Comparison of ENCODE assay signal across 1 cellular context in the genomic region with DNA sequence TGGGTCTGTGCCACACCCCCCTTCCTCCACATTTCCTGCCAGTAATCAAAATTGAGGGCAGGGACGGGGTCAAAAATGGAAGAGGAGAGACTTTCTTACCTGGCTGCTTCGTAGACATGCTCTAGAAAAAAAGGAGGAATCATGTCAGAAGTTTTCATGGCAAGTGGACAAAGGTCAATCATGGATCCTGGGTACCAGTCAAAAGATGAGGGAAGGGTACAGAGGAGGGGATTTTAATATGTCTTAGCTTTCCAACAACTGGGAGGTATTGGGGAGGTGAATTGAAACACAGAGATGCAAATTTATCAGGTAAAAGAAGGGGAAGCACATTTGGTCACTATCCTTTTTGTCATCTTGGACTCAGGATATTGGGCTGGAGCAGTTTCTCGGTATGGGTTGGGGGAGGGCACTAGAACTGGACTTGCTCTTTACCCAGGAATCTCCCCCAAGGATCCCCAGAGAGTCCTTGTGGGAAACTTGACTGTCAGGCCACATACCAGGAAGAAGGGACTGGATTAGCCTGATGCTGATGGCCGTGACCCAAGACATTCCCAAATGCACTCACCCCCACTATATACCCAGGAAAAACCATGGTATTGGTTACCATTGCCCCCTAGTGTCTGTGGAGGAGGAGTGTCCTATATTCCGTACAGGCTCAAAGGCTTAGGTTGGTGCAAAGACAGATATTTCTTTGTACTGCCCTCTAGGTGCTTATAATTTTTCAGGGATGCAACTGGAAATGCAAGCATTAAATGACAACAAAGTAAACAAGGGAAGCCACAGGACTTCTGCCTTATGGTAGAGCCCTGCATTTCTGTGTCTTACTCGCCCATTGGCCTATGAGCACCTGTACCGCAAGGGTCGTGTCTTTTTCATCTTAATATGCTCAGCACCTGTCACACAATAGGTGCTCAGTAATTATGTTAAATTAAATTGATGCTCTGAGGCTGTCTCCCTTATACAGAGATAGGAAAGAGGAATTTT.
TF ChIP-seq lines count a peak whose summit lies in the region.

No MANE protein-coding gene starts in this region.

TF ChIP-seq in K562, 482 proteins besides CTCF, POLR2A, EP300 and RAD21 (continued from another document and continues in another):
- TF ChIP-seq, protein P1, sequence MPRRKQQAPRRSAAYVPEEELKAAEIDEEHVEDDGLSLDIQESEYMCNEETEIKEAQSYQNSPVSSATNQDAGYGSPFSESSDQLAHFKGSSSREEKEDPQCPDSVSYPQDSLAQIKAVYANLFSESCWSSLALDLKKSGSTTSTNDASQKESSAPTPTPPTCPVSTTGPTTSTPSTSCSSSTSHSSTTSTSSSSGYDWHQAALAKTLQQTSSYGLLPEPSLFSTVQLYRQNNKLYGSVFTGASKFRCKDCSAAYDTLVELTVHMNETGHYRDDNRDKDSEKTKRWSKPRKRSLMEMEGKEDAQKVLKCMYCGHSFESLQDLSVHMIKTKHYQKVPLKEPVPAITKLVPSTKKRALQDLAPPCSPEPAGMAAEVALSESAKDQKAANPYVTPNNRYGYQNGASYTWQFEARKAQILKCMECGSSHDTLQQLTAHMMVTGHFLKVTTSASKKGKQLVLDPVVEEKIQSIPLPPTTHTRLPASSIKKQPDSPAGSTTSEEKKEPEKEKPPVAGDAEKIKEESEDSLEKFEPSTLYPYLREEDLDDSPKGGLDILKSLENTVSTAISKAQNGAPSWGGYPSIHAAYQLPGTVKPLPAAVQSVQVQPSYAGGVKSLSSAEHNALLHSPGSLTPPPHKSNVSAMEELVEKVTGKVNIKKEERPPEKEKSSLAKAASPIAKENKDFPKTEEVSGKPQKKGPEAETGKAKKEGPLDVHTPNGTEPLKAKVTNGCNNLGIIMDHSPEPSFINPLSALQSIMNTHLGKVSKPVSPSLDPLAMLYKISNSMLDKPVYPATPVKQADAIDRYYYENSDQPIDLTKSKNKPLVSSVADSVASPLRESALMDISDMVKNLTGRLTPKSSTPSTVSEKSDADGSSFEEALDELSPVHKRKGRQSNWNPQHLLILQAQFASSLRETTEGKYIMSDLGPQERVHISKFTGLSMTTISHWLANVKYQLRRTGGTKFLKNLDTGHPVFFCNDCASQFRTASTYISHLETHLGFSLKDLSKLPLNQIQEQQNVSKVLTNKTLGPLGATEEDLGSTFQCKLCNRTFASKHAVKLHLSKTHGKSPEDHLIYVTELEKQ (CRISPR knock-in tag; IDR thresholded peaks at IDR 0.05), result no peak
- TF ChIP-seq ZNF561 (CRISPR knock-in tag; conservative IDR thresholded peaks at IDR 0.05) (0 out of 2 replicates have a peak, but pooled peaks have one; percentile 51), SAP30 (IDR thresholded peaks at IDR 0.05; ENCODE audit: borderline replicate concordance, insufficient read depth, low read depth, low read length, poor library complexity, severe bottlenecking) (no peak), HDAC6 (IDR thresholded peaks at IDR 0.05; ENCODE audit: low read depth, low read length) (no peak), CBX1 (IDR thresholded peaks at IDR 0.05; ENCODE audit: low read depth) (no peak), ZNF41 (CRISPR knock-in tag; conservative IDR thresholded peaks at IDR 0.05) (no peak), TRIM24 (IDR thresholded peaks at IDR 0.05) (peak; percentile 6 to 28; a peak in 1 of 4 replicates), SRF (CRISPR knock-in tag; IDR thresholded peaks at IDR 0.05) (peak in 1 of 2 experiments; percentile 35; a peak in 1 of 4 replicates), RBM22 (IDR thresholded peaks at IDR 0.05; ENCODE audit: low read depth, low read length, poor library complexity, severe bottlenecking) (peak; percentile 21), NUFIP1 (IDR thresholded peaks at IDR 0.05; ENCODE audit: partially characterized antibody) (no peak), ETV1 (tag; conservative IDR thresholded peaks at IDR 0.05; ENCODE audit: low read depth) (0 out of 2 replicates have a peak, but pooled peaks have one; percentile 11), POLR3A (IDR thresholded peaks at IDR 0.05; ENCODE audit: borderline replicate concordance, extremely low read depth, insufficient read depth, insufficient read length) (no peak), HIVEP1 (CRISPR knock-in tag; IDR thresholded peaks at IDR 0.05) (no peak), ZSCAN32 (CRISPR knock-in tag; IDR thresholded peaks at IDR 0.05) (peak; percentile 11), RHOXF2B (CRISPR knock-in tag; conservative IDR thresholded peaks at IDR 0.05) (no peak), ZNF121 (CRISPR knock-in tag; conservative IDR thresholded peaks at IDR 0.05) (no peak), POLR2AphosphoS2 (IDR thresholded peaks at IDR 0.05; ENCODE audit: low read length) (peak; percentile 54), ZNF431 (CRISPR knock-in tag; IDR thresholded peaks at IDR 0.05) (no peak), ZNF217 (CRISPR knock-in tag; IDR thresholded peaks at IDR 0.05) (no peak), ZNF766 (CRISPR knock-in tag; conservative IDR thresholded peaks at IDR 0.05) (peak; percentile 41; the same call in 1 of the 2 replicates), HMG20B (CRISPR knock-in tag; IDR thresholded peaks at IDR 0.05) (peak; percentile 67; the same call in 1 of the 2 replicates), MAZ (CRISPR knock-in tag; conservative IDR thresholded peaks at IDR 0.05 in 1 of 2, IDR thresholded peaks at IDR 0.05 in 1 of 2) (peak; percentile 6 to 42; a peak in 2 of 4 replicates), POLR2G (IDR thresholded peaks at IDR 0.05; ENCODE audit: low read depth, low read length) (peak; percentile 65; the same call in 1 of the 2 replicates), NFYB (IDR thresholded peaks at IDR 0.05; ENCODE audit: extremely low read depth, insufficient read length) (no peak), OTX1 (CRISPR knock-in tag; IDR thresholded peaks at IDR 0.05) (peak; percentile 18; the same call in 1 of the 2 replicates), ZNF75A (CRISPR knock-in tag; IDR thresholded peaks at IDR 0.05) (no peak; the same call in 1 of the 2 replicates), PTBP1 (IDR thresholded peaks at IDR 0.05; ENCODE audit: low read depth, low read length) (0 out of 2 replicates have a peak, but pooled peaks have one; percentile 26), HNRNPLL (IDR thresholded peaks at IDR 0.05; ENCODE audit: low read depth, low read length, poor library complexity, severe bottlenecking) (no peak), SMAD3 (CRISPR knock-in tag; conservative IDR thresholded peaks at IDR 0.05) (no peak), GATA2 (CRISPR knock-in tag; IDR thresholded peaks at IDR 0.05) (no peak), ZNF316 (IDR thresholded peaks at IDR 0.05) (peak; percentile 34; the same call in 1 of the 2 replicates), HOXB6 (CRISPR knock-in tag; IDR thresholded peaks at IDR 0.05; ENCODE audit: borderline replicate concordance) (peak; percentile 79; the same call in 1 of the 2 replicates)
- TF ChIP-seq, protein P2, sequence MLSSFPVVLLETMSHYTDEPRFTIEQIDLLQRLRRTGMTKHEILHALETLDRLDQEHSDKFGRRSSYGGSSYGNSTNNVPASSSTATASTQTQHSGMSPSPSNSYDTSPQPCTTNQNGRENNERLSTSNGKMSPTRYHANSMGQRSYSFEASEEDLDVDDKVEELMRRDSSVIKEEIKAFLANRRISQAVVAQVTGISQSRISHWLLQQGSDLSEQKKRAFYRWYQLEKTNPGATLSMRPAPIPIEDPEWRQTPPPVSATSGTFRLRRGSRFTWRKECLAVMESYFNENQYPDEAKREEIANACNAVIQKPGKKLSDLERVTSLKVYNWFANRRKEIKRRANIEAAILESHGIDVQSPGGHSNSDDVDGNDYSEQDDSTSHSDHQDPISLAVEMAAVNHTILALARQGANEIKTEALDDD (IDR thresholded peaks at IDR 0.05), result peak; percentile 36; the same call in 1 of the 2 replicates
- TF ChIP-seq, protein P3, sequence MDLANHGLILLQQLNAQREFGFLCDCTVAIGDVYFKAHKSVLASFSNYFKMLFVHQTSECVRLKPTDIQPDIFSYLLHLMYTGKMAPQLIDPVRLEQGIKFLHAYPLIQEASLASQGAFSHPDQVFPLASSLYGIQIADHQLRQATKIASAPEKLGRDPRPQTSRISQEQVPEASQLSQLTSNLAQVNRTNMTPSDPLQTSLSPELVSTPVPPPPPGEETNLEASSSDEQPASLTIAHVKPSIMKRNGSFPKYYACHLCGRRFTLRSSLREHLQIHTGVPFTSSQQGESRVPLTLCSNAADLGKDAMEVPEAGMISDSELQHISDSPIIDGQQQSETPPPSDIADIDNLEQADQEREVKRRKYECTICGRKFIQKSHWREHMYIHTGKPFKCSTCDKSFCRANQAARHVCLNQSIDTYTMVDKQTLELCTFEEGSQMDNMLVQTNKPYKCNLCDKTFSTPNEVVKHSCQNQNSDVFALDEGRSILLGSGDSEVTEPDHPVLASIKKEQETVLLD (IDR thresholded peaks at IDR 0.05), result no peak
- TF ChIP-seq, protein P4, sequence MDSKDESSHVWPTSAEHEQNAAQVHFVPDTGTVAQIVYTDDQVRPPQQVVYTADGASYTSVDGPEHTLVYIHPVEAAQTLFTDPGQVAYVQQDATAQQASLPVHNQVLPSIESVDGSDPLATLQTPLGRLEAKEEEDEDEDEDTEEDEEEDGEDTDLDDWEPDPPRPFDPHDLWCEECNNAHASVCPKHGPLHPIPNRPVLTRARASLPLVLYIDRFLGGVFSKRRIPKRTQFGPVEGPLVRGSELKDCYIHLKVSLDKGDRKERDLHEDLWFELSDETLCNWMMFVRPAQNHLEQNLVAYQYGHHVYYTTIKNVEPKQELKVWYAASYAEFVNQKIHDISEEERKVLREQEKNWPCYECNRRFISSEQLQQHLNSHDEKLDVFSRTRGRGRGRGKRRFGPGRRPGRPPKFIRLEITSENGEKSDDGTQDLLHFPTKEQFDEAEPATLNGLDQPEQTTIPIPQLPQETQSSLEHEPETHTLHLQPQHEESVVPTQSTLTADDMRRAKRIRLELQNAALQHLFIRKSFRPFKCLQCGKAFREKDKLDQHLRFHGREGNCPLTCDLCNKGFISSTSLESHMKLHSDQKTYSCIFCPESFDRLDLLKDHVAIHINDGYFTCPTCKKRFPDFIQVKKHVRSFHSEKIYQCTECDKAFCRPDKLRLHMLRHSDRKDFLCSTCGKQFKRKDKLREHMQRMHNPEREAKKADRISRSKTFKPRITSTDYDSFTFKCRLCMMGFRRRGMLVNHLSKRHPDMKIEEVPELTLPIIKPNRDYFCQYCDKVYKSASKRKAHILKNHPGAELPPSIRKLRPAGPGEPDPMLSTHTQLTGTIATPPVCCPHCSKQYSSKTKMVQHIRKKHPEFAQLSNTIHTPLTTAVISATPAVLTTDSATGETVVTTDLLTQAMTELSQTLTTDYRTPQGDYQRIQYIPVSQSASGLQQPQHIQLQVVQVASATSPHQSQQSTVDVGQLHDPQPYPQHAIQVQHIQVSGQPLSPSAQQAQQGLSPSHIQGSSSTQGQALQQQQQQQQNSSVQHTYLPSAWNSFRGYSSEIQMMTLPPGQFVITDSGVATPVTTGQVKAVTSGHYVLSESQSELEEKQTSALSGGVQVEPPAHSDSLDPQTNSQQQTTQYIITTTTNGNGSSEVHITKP (IDR thresholded peaks at IDR 0.05; ENCODE audit: partially characterized antibody), result peak; percentile 37
- TF ChIP-seq, protein P5, sequence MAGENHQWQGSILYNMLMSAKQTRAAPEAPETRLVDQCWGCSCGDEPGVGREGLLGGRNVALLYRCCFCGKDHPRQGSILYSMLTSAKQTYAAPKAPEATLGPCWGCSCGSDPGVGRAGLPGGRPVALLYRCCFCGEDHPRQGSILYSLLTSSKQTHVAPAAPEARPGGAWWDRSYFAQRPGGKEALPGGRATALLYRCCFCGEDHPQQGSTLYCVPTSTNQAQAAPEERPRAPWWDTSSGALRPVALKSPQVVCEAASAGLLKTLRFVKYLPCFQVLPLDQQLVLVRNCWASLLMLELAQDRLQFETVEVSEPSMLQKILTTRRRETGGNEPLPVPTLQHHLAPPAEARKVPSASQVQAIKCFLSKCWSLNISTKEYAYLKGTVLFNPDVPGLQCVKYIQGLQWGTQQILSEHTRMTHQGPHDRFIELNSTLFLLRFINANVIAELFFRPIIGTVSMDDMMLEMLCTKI (IDR thresholded peaks at IDR 0.05; ENCODE audit: partially characterized antibody), result no peak
- TF ChIP-seq, protein P6, sequence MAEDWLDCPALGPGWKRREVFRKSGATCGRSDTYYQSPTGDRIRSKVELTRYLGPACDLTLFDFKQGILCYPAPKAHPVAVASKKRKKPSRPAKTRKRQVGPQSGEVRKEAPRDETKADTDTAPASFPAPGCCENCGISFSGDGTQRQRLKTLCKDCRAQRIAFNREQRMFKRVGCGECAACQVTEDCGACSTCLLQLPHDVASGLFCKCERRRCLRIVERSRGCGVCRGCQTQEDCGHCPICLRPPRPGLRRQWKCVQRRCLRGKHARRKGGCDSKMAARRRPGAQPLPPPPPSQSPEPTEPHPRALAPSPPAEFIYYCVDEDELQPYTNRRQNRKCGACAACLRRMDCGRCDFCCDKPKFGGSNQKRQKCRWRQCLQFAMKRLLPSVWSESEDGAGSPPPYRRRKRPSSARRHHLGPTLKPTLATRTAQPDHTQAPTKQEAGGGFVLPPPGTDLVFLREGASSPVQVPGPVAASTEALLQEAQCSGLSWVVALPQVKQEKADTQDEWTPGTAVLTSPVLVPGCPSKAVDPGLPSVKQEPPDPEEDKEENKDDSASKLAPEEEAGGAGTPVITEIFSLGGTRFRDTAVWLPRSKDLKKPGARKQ (CRISPR knock-in tag; IDR thresholded peaks at IDR 0.05), result no peak
- TF ChIP-seq, protein P7, sequence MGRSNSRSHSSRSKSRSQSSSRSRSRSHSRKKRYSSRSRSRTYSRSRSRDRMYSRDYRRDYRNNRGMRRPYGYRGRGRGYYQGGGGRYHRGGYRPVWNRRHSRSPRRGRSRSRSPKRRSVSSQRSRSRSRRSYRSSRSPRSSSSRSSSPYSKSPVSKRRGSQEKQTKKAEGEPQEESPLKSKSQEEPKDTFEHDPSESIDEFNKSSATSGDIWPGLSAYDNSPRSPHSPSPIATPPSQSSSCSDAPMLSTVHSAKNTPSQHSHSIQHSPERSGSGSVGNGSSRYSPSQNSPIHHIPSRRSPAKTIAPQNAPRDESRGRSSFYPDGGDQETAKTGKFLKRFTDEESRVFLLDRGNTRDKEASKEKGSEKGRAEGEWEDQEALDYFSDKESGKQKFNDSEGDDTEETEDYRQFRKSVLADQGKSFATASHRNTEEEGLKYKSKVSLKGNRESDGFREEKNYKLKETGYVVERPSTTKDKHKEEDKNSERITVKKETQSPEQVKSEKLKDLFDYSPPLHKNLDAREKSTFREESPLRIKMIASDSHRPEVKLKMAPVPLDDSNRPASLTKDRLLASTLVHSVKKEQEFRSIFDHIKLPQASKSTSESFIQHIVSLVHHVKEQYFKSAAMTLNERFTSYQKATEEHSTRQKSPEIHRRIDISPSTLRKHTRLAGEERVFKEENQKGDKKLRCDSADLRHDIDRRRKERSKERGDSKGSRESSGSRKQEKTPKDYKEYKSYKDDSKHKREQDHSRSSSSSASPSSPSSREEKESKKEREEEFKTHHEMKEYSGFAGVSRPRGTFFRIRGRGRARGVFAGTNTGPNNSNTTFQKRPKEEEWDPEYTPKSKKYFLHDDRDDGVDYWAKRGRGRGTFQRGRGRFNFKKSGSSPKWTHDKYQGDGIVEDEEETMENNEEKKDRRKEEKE (IDR thresholded peaks at IDR 0.05; ENCODE audit: borderline replicate concordance in 1 of 2, control insufficient read depth in 1 of 2, low read depth in 2 of 2, low read length in 1 of 2), result no peak
- TF ChIP-seq, protein P8, sequence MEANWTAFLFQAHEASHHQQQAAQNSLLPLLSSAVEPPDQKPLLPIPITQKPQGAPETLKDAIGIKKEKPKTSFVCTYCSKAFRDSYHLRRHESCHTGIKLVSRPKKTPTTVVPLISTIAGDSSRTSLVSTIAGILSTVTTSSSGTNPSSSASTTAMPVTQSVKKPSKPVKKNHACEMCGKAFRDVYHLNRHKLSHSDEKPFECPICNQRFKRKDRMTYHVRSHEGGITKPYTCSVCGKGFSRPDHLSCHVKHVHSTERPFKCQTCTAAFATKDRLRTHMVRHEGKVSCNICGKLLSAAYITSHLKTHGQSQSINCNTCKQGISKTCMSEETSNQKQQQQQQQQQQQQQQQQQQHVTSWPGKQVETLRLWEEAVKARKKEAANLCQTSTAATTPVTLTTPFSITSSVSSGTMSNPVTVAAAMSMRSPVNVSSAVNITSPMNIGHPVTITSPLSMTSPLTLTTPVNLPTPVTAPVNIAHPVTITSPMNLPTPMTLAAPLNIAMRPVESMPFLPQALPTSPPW (CRISPR knock-in tag; IDR thresholded peaks at IDR 0.05), result peak; percentile 25; the same call in 1 of the 2 replicates
